Comparison of ENCODE assay signal across 23 cellular contexts in the genomic region with DNA sequence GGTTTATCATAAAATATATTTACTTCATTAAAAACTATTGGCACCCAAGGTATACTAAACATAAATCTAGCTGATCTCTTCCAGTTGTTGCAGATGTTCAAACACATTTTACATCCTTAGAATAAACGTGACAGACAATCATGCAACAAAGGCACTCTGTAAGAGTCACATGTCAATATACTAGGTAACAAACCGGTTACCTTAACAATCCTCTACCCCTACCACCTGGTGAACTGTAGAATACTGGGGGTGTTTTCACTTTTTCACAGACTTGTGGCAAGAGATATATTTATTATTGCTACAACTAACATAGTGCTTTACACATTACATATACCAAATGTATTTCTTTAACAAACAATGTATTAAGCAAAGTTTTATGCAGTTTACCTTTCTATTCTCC. TPM values are rescaled to one million over a fixed set of nuclear protein-coding genes. Genes with fewer than 3 reads are reported as not detected.
A peak's percentile ranks its signal among the peaks of the same experiment; 100 is the strongest.
DNase-seq lines count a peak whose midpoint lies in the region; ATAC-seq, FAIRE-seq and TF ChIP-seq lines count a peak whose summit lies in the region.
"Had no signal": no experiment of that assay in that cellular context is flagged by ENCODE, and none has a peak within 500 bp of the region (broad histone marks: within the 10 kb centered on the region; RNA-seq: fewer than 3 reads in every experiment).

No MANE protein-coding gene starts in this region.

- H3K4me1 Mint-ChIP-seq in T-helper 2 cell treated with Interferon-gamma antibody and Interleukin-4, amounts not matched to agents 5 μg/mL and 100 μg/mL, for 36 hours (ENCODE audit: low read depth): peaks cover 65% of the 10 kb centered on the region
- peaks cover 65% of the 10 kb centered on the region for H3K4me1 Mint-ChIP-seq in activated CD8-positive, alpha-beta T cell treated with anti-CD3 and anti-CD28 coated beads for 36 hours (ENCODE audit: low read depth)
- peaks cover 30% of the 10 kb centered on the region for H3K4me1 Mint-ChIP-seq in memory B cell

- peak overlapping the region; percentile 68 for H3K27ac Mint-ChIP-seq in T-helper 2 cell treated with Interferon-gamma antibody and Interleukin-4, amounts not matched to agents 5 μg/mL and 100 μg/mL, for 36 hours
- peak overlapping the region; percentile 91 for H3K27ac Mint-ChIP-seq in activated CD8-positive, alpha-beta T cell treated with anti-CD3 and anti-CD28 coated beads for 36 hours
- H3K27ac Mint-ChIP-seq in memory B cell: peak overlapping the region; percentile 78

- POLR2A ChIA-PET in activated CD8-positive, alpha-beta T cell treated with anti-CD3 and anti-CD28 coated beads for 36 hours (lab: Charles Lee): interaction anchor here (1.1 to 7.6 kb wide), 3 partner anchors 9 to 72 kb away, joined by 3 to 97 read pairs (median 48); partner anchors contain the start of gene STK17B

- no peak for TF ChIP-seq POLR2A in GM12891 (IDR thresholded peaks at IDR 0.05; ENCODE audit: low read depth, low read length)

- H3K9me3 Mint-ChIP-seq in T-helper 2 cell treated with Interferon-gamma antibody and Interleukin-4, amounts not matched to agents 5 μg/mL and 100 μg/mL, for 36 hours: no peaks in the 10 kb centered on the region
- H3K9me3 Mint-ChIP-seq in activated CD8-positive, alpha-beta T cell treated with anti-CD3 and anti-CD28 coated beads for 36 hours: peaks cover 13% of the 10 kb centered on the region
- peaks cover 1% of the 10 kb centered on the region for H3K9me3 Mint-ChIP-seq in memory B cell

- no peak for DNase-seq in T-helper 2 cell treated with Interferon-gamma antibody and Interleukin-4, amounts not matched to agents 5 μg/mL and 100 μg/mL, for 36 hours (ENCODE audit: low spot score)
- DNase-seq in T-helper 2 cell: no peak
- no peak for DNase-seq in GM12891 (ENCODE audit: insufficient read length, low spot score)
- DNase-seq in activated CD8-positive, alpha-beta T cell treated with anti-CD3 and anti-CD28 coated beads for 36 hours: no peak
- no peak for DNase-seq in memory B cell (ENCODE audit: low spot score in 2 of 2)
- DNase-seq in NCI-H1436 treated with DMSO at 0.1 percent for 48 hours (lab: John Stamatoyannopoulos, UW): no peak
- no peak for DNase-seq in stimulated activated CD4-positive, alpha-beta T cell treated with anti-CD3 and anti-CD28 coated beads, Interleukin-4, amount 100 ng/mL, for 4 hours
- DNase-seq: activated CD4-positive, alpha-beta T cell treated with anti-CD3 and anti-CD28 coated beads, Interleukin-2, amount 50 U/mL, for 48 hours; AML-193; Caco-2; colonic mucosa; DMS79 treated with DMSO at 0.1 percent for 48 hours; NCI-H1048; NCI-H2029 treated with DMSO at 0.1 percent for 48 hours; NCI-H226; NCI-H774; occipital lobe; OCI-M1; stimulated activated naive B cell treated with anti-CD40 and anti-IgM and Interleukin-4, amounts not matched to agents 10 μg/mL and 1 μg/mL and 100 μg/mL, for 72 hours; SW 1271; tibial artery had no signal

- CTCF ChIA-PET in activated CD8-positive, alpha-beta T cell treated with anti-CD3 and anti-CD28 coated beads for 36 hours (lab: Charles Lee): interaction anchor here (1.1 to 1.9 kb wide), 2 partner anchors 11 to 77 kb away, joined by 3 to 5 read pairs; no protein-coding TSS in a partner anchor

- peak; percentile 81 for FAIRE-seq in GM12891 (lab: Jason Lieb, UNC)
- FAIRE-seq: GM12878 had no signal

- peaks cover 88% of the 10 kb centered on the region for H3K36me3 Mint-ChIP-seq in T-helper 2 cell treated with Interferon-gamma antibody and Interleukin-4, amounts not matched to agents 5 μg/mL and 100 μg/mL, for 36 hours (ENCODE audit: low read depth)
- H3K36me3 Mint-ChIP-seq in activated CD8-positive, alpha-beta T cell treated with anti-CD3 and anti-CD28 coated beads for 36 hours (ENCODE audit: low read depth): peaks cover 88% of the 10 kb centered on the region
- peaks cover 32% of the 10 kb centered on the region for H3K36me3 Mint-ChIP-seq in memory B cell

- no peak for ATAC-seq in activated CD8-positive, alpha-beta T cell treated with anti-CD3 and anti-CD28 coated beads for 36 hours
- ATAC-seq in memory B cell (ENCODE audit: low read depth) (no peak), GM21717 (IDR thresholded peaks at IDR 0.05; ENCODE audit: unreplicated experiment) (no peak)
- ATAC-seq: GM12878; stimulated activated naive B cell treated with anti-CD40 and anti-IgM and Interleukin-4, amounts not matched to agents 10 μg/mL and 1 μg/mL and 100 μg/mL, for 72 hours had no signal

- intact Hi-C loops in activated CD8-positive, alpha-beta T cell treated with anti-CD3 and anti-CD28 coated beads for 36 hours (cut with micrococcal nuclease): no loop called here

- H3K27me3 Mint-ChIP-seq in T-helper 2 cell treated with Interferon-gamma antibody and Interleukin-4, amounts not matched to agents 5 μg/mL and 100 μg/mL, for 36 hours (ENCODE audit: low read depth): no peaks in the 10 kb centered on the region
- no peaks in the 10 kb centered on the region for H3K27me3 Mint-ChIP-seq in activated CD8-positive, alpha-beta T cell treated with anti-CD3 and anti-CD28 coated beads for 36 hours
- H3K27me3 Mint-ChIP-seq in memory B cell: no peaks in the 10 kb centered on the region
- H3K27me3 Mint-ChIP-seq: stimulated activated naive B cell treated with anti-CD40 and anti-IgM and Interleukin-4, amounts not matched to agents 10 μg/mL and 1 μg/mL and 100 μg/mL, for 72 hours had no signal

- no peak for TF ChIP-seq CTCF in activated CD8-positive, alpha-beta T cell treated with anti-CD3 and anti-CD28 coated beads for 36 hours (IDR thresholded peaks at IDR 0.05)

- peak overlapping the region; percentile 89 for H3K4me3 Mint-ChIP-seq in T-helper 2 cell treated with Interferon-gamma antibody and Interleukin-4, amounts not matched to agents 5 μg/mL and 100 μg/mL, for 36 hours
- peak overlapping the region; percentile 65 for H3K4me3 Mint-ChIP-seq in activated CD8-positive, alpha-beta T cell treated with anti-CD3 and anti-CD28 coated beads for 36 hours
- H3K4me3 Mint-ChIP-seq in memory B cell: no peak overlapping the region
- H3K4me3 Mint-ChIP-seq: stimulated activated naive B cell treated with anti-CD40 and anti-IgM and Interleukin-4, amounts not matched to agents 10 μg/mL and 1 μg/mL and 100 μg/mL, for 72 hours had no signal

TF ChIP-seq in GM12891, 5 proteins besides CTCF, POLR2A, EP300 and RAD21:
- TF ChIP-seq TAF1 (IDR thresholded peaks at IDR 0.05; ENCODE audit: low read depth, low read length): no peak
- no peak for TF ChIP-seq SPI1 (IDR thresholded peaks at IDR 0.05; ENCODE audit: low read depth, low read length)
- no peak for TF ChIP-seq POLR2AphosphoS5 (IDR thresholded peaks at IDR 0.05; ENCODE audit: low read depth, low read length)
- TF ChIP-seq POU2F2 (IDR thresholded peaks at IDR 0.05; ENCODE audit: low read depth, low read length): no peak
- TF ChIP-seq PAX5 (IDR thresholded peaks at IDR 0.05; ENCODE audit: insufficient read depth, low read length, severe bottlenecking): no peak

RNA-seq across cellular contexts. Expression of gene STK17B, which starts 15.8 kb away (rescaled TPM):
- 14.6 TPM for polyA plus RNA-seq in GM12891 (2012; ENCODE audit: low read depth, missing spikeins)
- total RNA-seq in activated CD8-positive, alpha-beta T cell treated with anti-CD3 and anti-CD28 coated beads for 36 hours: 100 to 1,000 TPM; 237 to 250 TPM
